13 cellular contexts compared by ENCODE assay signal in genomic region chr2:70888925-70889715, GRCh38. TPM values are rescaled to one million over a fixed set of nuclear protein-coding genes. Genes with fewer than 3 reads are reported as not detected.
DNase-seq lines count a peak whose midpoint lies in the region; ATAC-seq, FAIRE-seq and TF ChIP-seq lines count a peak whose summit lies in the region.
"Had no signal": no experiment of that assay in that cellular context is flagged by ENCODE, and none has a peak within 500 bp of the region (broad histone marks: within the 10 kb centered on the region; RNA-seq: fewer than 3 reads in every experiment).

No MANE protein-coding gene starts in this region.

- H3K27me3 ChIP-seq in GM12878 (replicated peaks in 1 of 2; ENCODE audit: control insufficient read depth in 2 of 2, insufficient read depth in 2 of 2, low read length in 1 of 2) (peaks cover 16 to 22% of the 10 kb centered on the region in 2 experiments), smooth muscle cell (ENCODE audit: low read depth) (peaks cover 100% of the 10 kb centered on the region)

- no peak overlapping the region for H2AFZ ChIP-seq in GM12878 (ENCODE audit: control insufficient read depth, low read depth, low read length)
- H2AFZ ChIP-seq in smooth muscle cell (ENCODE audit: low read depth) = no peak overlapping the region

- H3K27ac Mint-ChIP-seq in T-helper 1 cell treated with Interleukin-12 subunit alpha and Interleukin-12 subunit beta and Interleukin-4 antibody, amounts not matched to agents 30 μg/mL and 1 μg/mL, for 36 hours = peak overlapping the region; percentile 32

- POLR2A ChIA-PET in GM12878 (lab: Charles Lee) = no interaction called here

- no peak overlapping the region for H3K27ac ChIP-seq in GM12878 (ENCODE audit: control insufficient read depth, insufficient read depth)
- no peak overlapping the region for H3K27ac ChIP-seq in smooth muscle cell (ENCODE audit: low read depth)

- H3K4me2 ChIP-seq in GM12878 (ENCODE audit: control insufficient read depth, insufficient read depth) = no peak overlapping the region
- H3K4me2 ChIP-seq in smooth muscle cell = peak overlapping the region; percentile 86

- H3K4me3 ChIP-seq in GM12878 = no peak overlapping the region
- H3K4me3 ChIP-seq in smooth muscle cell = peak overlapping the region; percentile 12

- no peak for TF ChIP-seq POLR2A in GM12878 (IDR thresholded peaks at IDR 0.05; ENCODE audit: low read depth, low read length)

- FAIRE-seq in GM12878 (lab: Jason Lieb, UNC) = no peak

- RAD21 ChIA-PET in GM12878 (lab: Charles Lee; ENCODE audit: unreplicated experiment) = no interaction called here

- peaks cover 18% of the 10 kb centered on the region for H3K4me1 Mint-ChIP-seq in T-helper 1 cell treated with Interleukin-12 subunit alpha and Interleukin-12 subunit beta and Interleukin-4 antibody, amounts not matched to agents 30 μg/mL and 1 μg/mL, for 36 hours (ENCODE audit: low read depth)

- WGBS in GM12878 (ENCODE audit: insufficient coverage, insufficient replicate concordance, low lambda C conversion rate, missing lambda C conversion rate) = 35% methylated on average over 62 of the region's 69 CpGs
- under 1% methylated on average over 68 of the region's 69 CpGs for WGBS in smooth muscle cell (ENCODE audit: low lambda C conversion rate)

- H3F3A ChIP-seq in smooth muscle cell (ENCODE audit: low read depth) = no peaks in the 10 kb centered on the region

- H3K36me3 ChIP-seq in GM12878 (ENCODE audit: control insufficient read depth in 2 of 2, insufficient read depth in 2 of 2, low read length in 1 of 2) = no peaks in the 10 kb centered on the region
- H3K36me3 ChIP-seq in smooth muscle cell (ENCODE audit: low read depth) = no peaks in the 10 kb centered on the region

- peaks cover 12% of the 10 kb centered on the region for H3K36me3 Mint-ChIP-seq in T-helper 1 cell treated with Interleukin-12 subunit alpha and Interleukin-12 subunit beta and Interleukin-4 antibody, amounts not matched to agents 30 μg/mL and 1 μg/mL, for 36 hours (ENCODE audit: low read depth)

- no peak overlapping the region for H3K9ac ChIP-seq in GM12878 (ENCODE audit: control insufficient read depth, insufficient read depth, low read length)
- no peak overlapping the region for H3K9ac ChIP-seq in smooth muscle cell (ENCODE audit: low read depth)

- H3K4me1 ChIP-seq in GM12878 (ENCODE audit: control insufficient read depth, insufficient read depth, low read length) (no peaks in the 10 kb centered on the region), smooth muscle cell (ENCODE audit: low read depth) (peaks cover 10% of the 10 kb centered on the region)

- DNase-seq in T-helper 1 cell (no peak), GM12878 (ENCODE audit: low read depth, low spot score) (no peak), islet precursor cell (peak; percentile 74), smooth muscle cell (lab: John Stamatoyannopoulos, UW; ENCODE audit: unreplicated experiment) (no peak), SW 1271 (lab: John Stamatoyannopoulos, UW) (no peak)
- DNase-seq: activated CD4-positive, alpha-beta T cell treated with anti-CD3 and anti-CD28 coated beads for 1 hour; effector CD4-positive, alpha-beta T cell; midbrain had no signal

- CTCF ChIA-PET in GM12878 (lab: Yijun Ruan, JAX) = no interaction called here

- H3K79me2 ChIP-seq in GM12878 (ENCODE audit: control insufficient read depth, insufficient read depth, low read length) (no peaks in the 10 kb centered on the region), smooth muscle cell (ENCODE audit: low read depth) (no peaks in the 10 kb centered on the region)

- SMC1A ChIA-PET in GM12878 (lab: Charles Lee; ENCODE audit: uncharacterized antibody, unreplicated experiment) = no interaction called here

- BruUV-seq in GM12878 (replicated peaks; lab: Mats Ljungman, UMichigan) = no TSS peak

- TF ChIP-seq EP300 in GM12878 (IDR thresholded peaks at IDR 0.05; ENCODE audit: borderline replicate concordance in 1 of 2, control insufficient read depth in 1 of 2, low read depth in 2 of 2, low read length in 2 of 2) = no peak

- H3K9me3 ChIP-seq in GM12878 (replicated peaks; ENCODE audit: control insufficient read depth, insufficient read depth, low read length) (no peaks in the 10 kb centered on the region; the same call in 2 of the 3 replicates), smooth muscle cell (replicated peaks; ENCODE audit: low read depth) (no peaks in the 10 kb centered on the region)

- H4K20me1 ChIP-seq in GM12878 (ENCODE audit: control insufficient read depth, insufficient read depth) = no peaks in the 10 kb centered on the region
- no peaks in the 10 kb centered on the region for H4K20me1 ChIP-seq in smooth muscle cell (ENCODE audit: low read depth)

- TF ChIP-seq CTCF in GM12878 (IDR thresholded peaks at IDR 0.05 in 2 of 3, conservative IDR thresholded peaks at IDR 0.05 in 1 of 3; ENCODE audit: control insufficient read depth in 2 of 3, extremely low read depth in 1 of 3, insufficient read depth in 1 of 3, low read depth in 3 of 3, low read length in 3 of 3) (no peak), smooth muscle cell (IDR thresholded peaks at IDR 0.05; ENCODE audit: borderline replicate concordance, insufficient read depth, poor library complexity, severe bottlenecking) (no peak)

- in situ Hi-C loops in GM12878 (cut with MboI) = no loop called here

- H3K27me3 Mint-ChIP-seq in T-helper 1 cell treated with Interleukin-12 subunit alpha and Interleukin-12 subunit beta and Interleukin-4 antibody, amounts not matched to agents 30 μg/mL and 1 μg/mL, for 36 hours (ENCODE audit: low read depth) = peaks cover 91% of the 10 kb centered on the region

- TF ChIP-seq RAD21 in GM12878 (IDR thresholded peaks at IDR 0.05; ENCODE audit: insufficient read depth, low read depth, low read length) = no peak

- ATAC-seq in GM12878 (no peak), GM19455 (IDR thresholded peaks at IDR 0.05; ENCODE audit: unreplicated experiment) (no peak), GM18873 (IDR thresholded peaks at IDR 0.05; ENCODE audit: low FRiP score, unreplicated experiment) (no peak)

- H3K4me3 Mint-ChIP-seq in T-helper 1 cell treated with Interleukin-12 subunit alpha and Interleukin-12 subunit beta and Interleukin-4 antibody, amounts not matched to agents 30 μg/mL and 1 μg/mL, for 36 hours = peak overlapping the region; percentile 71

- no peaks in the 10 kb centered on the region for H3K9me3 Mint-ChIP-seq in T-helper 1 cell treated with Interleukin-12 subunit alpha and Interleukin-12 subunit beta and Interleukin-4 antibody, amounts not matched to agents 30 μg/mL and 1 μg/mL, for 36 hours

- intact Hi-C loops in GM12878 (cut with micrococcal nuclease; ENCODE audit: unreplicated experiment) = no loop called here

RNA-seq across cellular contexts. Expression of gene VAX2, which starts 11.3 kb away (rescaled TPM):
- not detected in 2 replicates for total RNA-seq in GM12878 (2013; cell fraction: nucleolus; rRNA removed)
- not detected in 2 replicates for total RNA-seq in GM12878 (2014; rRNA removed)
- not detected in 2 replicates for total RNA-seq in GM12878 (2014; rRNA removed; fragmentation: Illumina TruSeq; extraction: Trizol)
- total RNA-seq in GM12878 (2021) = not detected in 2 replicates
- polyA plus RNA-seq in GM12878 (2011; ENCODE audit: low read depth) = not detected
- not detected in 2 replicates for polyA plus RNA-seq in GM12878 (2011; rRNA removed)
- not detected in 2 replicates for polyA plus RNA-seq in GM12878 (2011; cell fraction: cytosol; rRNA removed)
- polyA plus RNA-seq in GM12878 (2011; cell fraction: nucleus; rRNA removed) = not detected in 2 replicates
- not detected in 2 replicates for polyA plus RNA-seq in GM12878 (2012)
- not detected in 2 replicates for polyA plus RNA-seq in GM12878 (2014; fragmentation: Illumina TruSeq; extraction: Trizol)
- polyA plus RNA-seq in GM12878 (2014; fragmentation: Nextera tagmentation; extraction: Ambion mirVana) = not detected
- not detected in 2 replicates for polyA plus RNA-seq in GM12878 (2014; rRNA removed)
- polyA plus RNA-seq in GM12878 (2016; fragmentation: Nextera tagmentation; extraction: Ambion mirVana) = not detected
- not detected in 2 replicates for polyA minus RNA-seq in GM12878 (2011; rRNA and poly(A)+ RNA removed)
- not detected in 2 replicates for polyA minus RNA-seq in GM12878 (2011; cell fraction: cytosol; rRNA and poly(A)+ RNA removed)
- not detected in 2 replicates for polyA minus RNA-seq in GM12878 (2011; cell fraction: nucleus; rRNA and poly(A)+ RNA removed)
- 0.81 and 1.3 TPM in 2 replicates for total RNA-seq in smooth muscle cell
- 1.9 and 3.3 TPM in 2 replicates for polyA plus RNA-seq in smooth muscle cell

RNA-seq across cellular contexts. Expression of gene ATP6V1B1, which starts 46.6 kb away (rescaled TPM):
- not detected in 2 replicates for total RNA-seq in GM12878 (2013; cell fraction: nucleolus; rRNA removed)
- total RNA-seq in GM12878 (2014; rRNA removed) (not detected in 2 replicates), GM12878 (2014; rRNA removed; fragmentation: Illumina TruSeq; extraction: Trizol) (not detected in 2 replicates), GM12878 (2021) (not detected in 2 replicates), smooth muscle cell (not detected in 2 replicates)
- polyA plus RNA-seq in GM12878 (2011; ENCODE audit: low read depth) = not detected
- polyA plus RNA-seq in GM12878 (2011; rRNA removed) (not detected in 2 replicates), GM12878 (2014; fragmentation: Illumina TruSeq; extraction: Trizol) (not detected in 2 replicates), GM12878 (2014; fragmentation: Nextera tagmentation; extraction: Ambion mirVana) (not detected), GM12878 (2014; rRNA removed) (not detected in 2 replicates), GM12878 (2016; fragmentation: Nextera tagmentation; extraction: Ambion mirVana) (not detected), smooth muscle cell (0.59 and 2.0 TPM in 2 replicates)
- polyA plus RNA-seq in GM12878 (2011; cell fraction: cytosol; rRNA removed) = not detected in 2 replicates
- not detected in 2 replicates for polyA plus RNA-seq in GM12878 (2011; cell fraction: nucleus; rRNA removed)
- not detected in 2 replicates for polyA plus RNA-seq in GM12878 (2012)
- polyA minus RNA-seq in GM12878 (2011; rRNA and poly(A)+ RNA removed) = not detected in 2 replicates
- not detected in 2 replicates for polyA minus RNA-seq in GM12878 (2011; cell fraction: cytosol; rRNA and poly(A)+ RNA removed)
- polyA minus RNA-seq in GM12878 (2011; cell fraction: nucleus; rRNA and poly(A)+ RNA removed) = not detected in 2 replicates

RNA-seq across cellular contexts. Expression of gene CD207, which starts 53.5 kb away (rescaled TPM):
- total RNA-seq in GM12878 (2013; cell fraction: nucleolus; rRNA removed) = not detected in 2 replicates
- total RNA-seq in GM12878 (2014; rRNA removed) = not detected in 2 replicates
- total RNA-seq in GM12878 (2014; rRNA removed; fragmentation: Illumina TruSeq; extraction: Trizol) = not detected in 2 replicates
- not detected in 2 replicates for total RNA-seq in GM12878 (2021)
- polyA plus RNA-seq in GM12878 (2011; ENCODE audit: low read depth) = not detected
- polyA plus RNA-seq in GM12878 (2011; rRNA removed) = not detected in 2 replicates
- polyA plus RNA-seq in GM12878 (2011; cell fraction: cytosol; rRNA removed) = not detected in 2 replicates
- not detected in 2 replicates for polyA plus RNA-seq in GM12878 (2011; cell fraction: nucleus; rRNA removed)
- not detected in 2 replicates for polyA plus RNA-seq in GM12878 (2012)
- polyA plus RNA-seq in GM12878 (2014; fragmentation: Illumina TruSeq; extraction: Trizol) = not detected in 2 replicates
- not detected for polyA plus RNA-seq in GM12878 (2014; fragmentation: Nextera tagmentation; extraction: Ambion mirVana)
- polyA plus RNA-seq in GM12878 (2014; rRNA removed) = not detected in 2 replicates
- not detected for polyA plus RNA-seq in GM12878 (2016; fragmentation: Nextera tagmentation; extraction: Ambion mirVana)
- not detected in 2 replicates for polyA minus RNA-seq in GM12878 (2011; rRNA and poly(A)+ RNA removed)
- not detected in 2 replicates for polyA minus RNA-seq in GM12878 (2011; cell fraction: cytosol; rRNA and poly(A)+ RNA removed)
- not detected in 2 replicates for polyA minus RNA-seq in GM12878 (2011; cell fraction: nucleus; rRNA and poly(A)+ RNA removed)
- total RNA-seq in smooth muscle cell = not detected in 2 replicates
- not detected in 2 replicates for polyA plus RNA-seq in smooth muscle cell
- total RNA-seq: A172, NCI-H460 had no signal
